ENCODE assay signal across 8 cellular contexts in genomic region chr1:43978551-43979260, GRCh38. TPM values are rescaled to one million over a fixed set of nuclear protein-coding genes. Genes with fewer than 3 reads are reported as not detected.
DNase-seq lines count a peak whose midpoint lies in the region; ATAC-seq and TF ChIP-seq lines count a peak whose summit lies in the region.

A gene with protein sequence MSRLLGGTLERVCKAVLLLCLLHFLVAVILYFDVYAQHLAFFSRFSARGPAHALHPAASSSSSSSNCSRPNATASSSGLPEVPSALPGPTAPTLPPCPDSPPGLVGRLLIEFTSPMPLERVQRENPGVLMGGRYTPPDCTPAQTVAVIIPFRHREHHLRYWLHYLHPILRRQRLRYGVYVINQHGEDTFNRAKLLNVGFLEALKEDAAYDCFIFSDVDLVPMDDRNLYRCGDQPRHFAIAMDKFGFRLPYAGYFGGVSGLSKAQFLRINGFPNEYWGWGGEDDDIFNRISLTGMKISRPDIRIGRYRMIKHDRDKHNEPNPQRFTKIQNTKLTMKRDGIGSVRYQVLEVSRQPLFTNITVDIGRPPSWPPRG (plus strand): TSS chr1:43979210. CDS start chr1:43981161, 1,951 bp downstream.

- peak within 1 kb of the TSS; percentile 33 to 59 for H3K27ac Mint-ChIP-seq in natural killer cell treated with Interleukin-12 subunit alpha and Interleukin-12 subunit beta and Interleukin-15 and Interleukin-18, amount 100 ng/mL, for 72 hours

- H3K4me3 Mint-ChIP-seq in natural killer cell treated with Interleukin-12 subunit alpha and Interleukin-12 subunit beta and Interleukin-15 and Interleukin-18, amount 100 ng/mL, for 72 hours: peak within 1 kb of the TSS; percentile 93

- H3K9me3 Mint-ChIP-seq in natural killer cell treated with Interleukin-12 subunit alpha and Interleukin-12 subunit beta and Interleukin-15 and Interleukin-18, amount 100 ng/mL, for 72 hours: no peaks in the 10 kb centered on the region

- 6% methylated on average over 47 of the region's 54 CpGs for WGBS in urinary bladder

- ATAC-seq in natural killer cell treated with Interleukin-12 subunit alpha and Interleukin-12 subunit beta and Interleukin-15 and Interleukin-18, amount 100 ng/mL, for 72 hours: peak; percentile 39 to 50
- no peak for ATAC-seq in HG02678 (IDR thresholded peaks at IDR 0.05; ENCODE audit: unreplicated experiment)

- no peaks in the 10 kb centered on the region for H3K36me3 ChIP-seq in urinary bladder (ENCODE audit: insufficient read depth)

- H3K36me3 Mint-ChIP-seq in natural killer cell treated with Interleukin-12 subunit alpha and Interleukin-12 subunit beta and Interleukin-15 and Interleukin-18, amount 100 ng/mL, for 72 hours: peaks cover 24% of the 10 kb centered on the region

- no peak within 1 kb of the TSS for H3K27ac ChIP-seq in urinary bladder (ENCODE audit: low read depth)

- TF ChIP-seq CTCF in fibroblast of pulmonary artery (IDR thresholded peaks at IDR 0.05; ENCODE audit: low read length, missing control alignments): no peak

- H3K27me3 Mint-ChIP-seq in natural killer cell treated with Interleukin-12 subunit alpha and Interleukin-12 subunit beta and Interleukin-15 and Interleukin-18, amount 100 ng/mL, for 72 hours: no peaks in the 10 kb centered on the region

- peaks cover 46 to 47% of the 10 kb centered on the region in 2 donors for H3K4me1 Mint-ChIP-seq in natural killer cell treated with Interleukin-12 subunit alpha and Interleukin-12 subunit beta and Interleukin-15 and Interleukin-18, amount 100 ng/mL, for 72 hours (ENCODE audit: low read depth in 2 of 2)

- H3K4me3 ChIP-seq in fibroblast of pulmonary artery (replicated peaks; ENCODE audit: low read depth, low read length) (peak within 1 kb of the TSS; percentile 61), urinary bladder (ENCODE audit: low read depth, low read length) (peak within 1 kb of the TSS; percentile 73)

- DNase-seq in NCI-H146 (lab: John Stamatoyannopoulos, UW) (peak; percentile 20), NCI-H146 treated with DMSO at 0.1 percent for 48 hours (lab: John Stamatoyannopoulos, UW; ENCODE audit: unreplicated experiment) (no peak), NCI-H2029 treated with DMSO at 0.1 percent for 48 hours (lab: John Stamatoyannopoulos, UW) (peak; percentile 23), fibroblast of pulmonary artery (ENCODE audit: low read depth) (no peak)
- DNase-seq in activated T-cell treated with anti-CD3 and anti-CD28 coated beads, Interleukin-2, amount 50 U/mL, for 48 hours: peak; percentile 59 to 70
- DNase-seq in natural killer cell treated with Interleukin-12 subunit alpha and Interleukin-12 subunit beta and Interleukin-15 and Interleukin-18, amount 100 ng/mL, for 72 hours (ENCODE audit: low spot score): peak; percentile 71

- no peaks in the 10 kb centered on the region for H3K4me1 ChIP-seq in urinary bladder (ENCODE audit: insufficient read depth)

RNA-seq across cellular contexts. Expression of the gene that starts here (rescaled TPM):
- total RNA-seq in natural killer cell treated with Interleukin-12 subunit alpha and Interleukin-12 subunit beta and Interleukin-15 and Interleukin-18, amount 100 ng/mL, for 72 hours: 10 to 100 TPM; 12.8 to 48.6 TPM
- 35.2 TPM for total RNA-seq in urinary bladder
- 55.9 TPM for polyA plus RNA-seq in urinary bladder

Comparison
In these comparisons a context has a peak if more than half of its experiments do, and no peak if none do; other contexts are left out.
1. DNase-seq: peak in NCI-H146 (single experiment), NCI-H2029 treated with DMSO at 0.1 percent for 48 hours (single experiment), activated T-cell treated with anti-CD3 and anti-CD28 coated beads, Interleukin-2, amount 50 U/mL, for 48 hours (2 of 2) and natural killer cell treated with Interleukin-12 subunit alpha and Interleukin-12 subunit beta and Interleukin-15 and Interleukin-18, amount 100 ng/mL, for 72 hours (single experiment); none in NCI-H146 treated with DMSO at 0.1 percent for 48 hours (single experiment) and fibroblast of pulmonary artery (single experiment).